Comparison of ENCODE assay signal across 16 cellular contexts in the genomic region with DNA sequence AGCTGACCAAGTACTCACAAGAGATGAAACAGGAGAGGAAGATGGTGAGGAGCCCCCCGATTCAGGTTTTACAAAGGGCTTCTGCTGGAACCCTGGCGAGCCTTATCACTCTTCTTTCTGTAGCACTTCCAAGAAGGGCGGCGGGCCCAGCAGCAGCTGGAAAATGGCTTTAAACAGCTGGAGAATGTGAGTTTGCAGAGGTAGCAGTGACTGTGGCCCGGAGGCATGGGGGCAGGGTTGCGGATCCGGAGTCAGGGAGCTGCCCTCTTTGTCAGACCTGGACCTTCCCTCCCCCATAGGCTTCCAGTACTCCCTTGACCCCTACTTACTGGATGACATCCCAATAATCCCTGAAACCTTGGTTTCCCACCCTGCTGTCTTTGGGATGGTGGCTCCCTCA. TPM values are rescaled to one million over a fixed set of nuclear protein-coding genes. Genes with fewer than 3 reads are reported as not detected.
DNase-seq lines count a peak whose midpoint lies in the region; ATAC-seq and TF ChIP-seq lines count a peak whose summit lies in the region.
"Had no signal": no experiment of that assay in that cellular context is flagged by ENCODE, and none has a peak within 500 bp of the region (broad histone marks: within the 10 kb centered on the region; RNA-seq: fewer than 3 reads in every experiment).

No MANE protein-coding gene starts in this region.

- no peaks in the 10 kb centered on the region for H3K27me3 ChIP-seq in GM23338 (ENCODE audit: insufficient read depth)
- no peaks in the 10 kb centered on the region for H3K27me3 ChIP-seq in hepatocyte
- no peaks in the 10 kb centered on the region for H3K27me3 ChIP-seq in skeletal muscle tissue (ENCODE audit: control insufficient read depth in 3 of 3, insufficient read depth in 3 of 3, low read length in 3 of 3)
- H3K27me3 ChIP-seq in GM23248 (replicated peaks; ENCODE audit: insufficient read depth) = no peaks in the 10 kb centered on the region
- H3K27me3 ChIP-seq in stomach = no peaks in the 10 kb centered on the region
- no peaks in the 10 kb centered on the region for H3K27me3 ChIP-seq in right lobe of liver
- H3K27me3 ChIP-seq: BE2C had no signal

- H3K27ac Mint-ChIP-seq in GM23338 (peak overlapping the region; percentile 81), WTC11 (peak overlapping the region; percentile 93)
- H3K27ac Mint-ChIP-seq: activated naive CD8-positive, alpha-beta T cell; T-helper 17 cell had no signal

- H3F3A ChIP-seq in GM23338 (replicated peaks; ENCODE audit: low read depth) (0 out of 2 replicates have a peak, but pooled peaks cover 4% of the 10 kb centered on the region), GM23248 (ENCODE audit: insufficient read depth) (peaks cover 36% of the 10 kb centered on the region)

- no peak overlapping the region for H2AFZ ChIP-seq in GM23338
- H2AFZ ChIP-seq in hepatocyte = no peak overlapping the region
- H2AFZ ChIP-seq in GM23248 = no peak overlapping the region

- in situ Hi-C loops in GM23248 (cut with MboI) = no loop called here

- H3K27ac ChIP-seq in GM23338 (ENCODE audit: low read depth) = no peak overlapping the region; the same call in 1 of the 2 replicates
- peak overlapping the region; percentile 82 for H3K27ac ChIP-seq in hepatocyte
- peak overlapping the region; percentile 80 for H3K27ac ChIP-seq in skeletal muscle tissue (ENCODE audit: low read depth, low read length)
- H3K27ac ChIP-seq in GM23248 = no peak overlapping the region
- H3K27ac ChIP-seq in stomach = peak overlapping the region in 2 of 5 donors; percentile 88 to 98
- no peak overlapping the region for H3K27ac ChIP-seq in right lobe of liver

- intact Hi-C loops in stomach (cut with DNase I; ENCODE audit: low total_unique reads) = no loop called here
- intact Hi-C loops in right lobe of liver (cut with DNase I) = loop anchor here in 1 of 2 donors (10.0 kb wide), 1 partner anchor 112 kb away; no protein-coding TSS in a partner anchor

- H3K36me3 ChIP-seq in GM23338 (ENCODE audit: insufficient read depth) (peaks cover 40% of the 10 kb centered on the region), hepatocyte (replicated peaks; ENCODE audit: insufficient read depth, low read depth) (no peaks in the 10 kb centered on the region), skeletal muscle tissue (ENCODE audit: control insufficient read depth in 3 of 3, insufficient read depth in 3 of 3, low read length in 3 of 3) (peaks cover 42 to 49% (median 43%) of the 10 kb centered on the region in 3 donors), GM23248 (ENCODE audit: low read depth) (peaks cover 18% of the 10 kb centered on the region), stomach (peaks cover 27 to 49% (median 48%) of the 10 kb centered on the region in 4 donors), right lobe of liver (peaks cover 0 to 22% (median 0%) of the 10 kb centered on the region in 4 donors)
- H3K36me3 ChIP-seq: BE2C had no signal

- H3K27me3 Mint-ChIP-seq in GM23338 (ENCODE audit: insufficient read depth, low read depth, poor library complexity) (peaks cover 14% of the 10 kb centered on the region), WTC11 (ENCODE audit: low read depth) (no peaks in the 10 kb centered on the region)
- H3K27me3 Mint-ChIP-seq: activated naive CD8-positive, alpha-beta T cell; central memory CD8-positive, alpha-beta T cell; T-helper 17 cell had no signal

- CTCF ChIA-PET in WTC11 (lab: Charles Lee) = no interaction called here

- TF ChIP-seq EP300 in stomach (IDR thresholded peaks at IDR 0.05) = no peak

- no peak overlapping the region for H3K4me2 ChIP-seq in GM23338
- H3K4me2 ChIP-seq in hepatocyte = peak overlapping the region; percentile 10
- no peak overlapping the region for H3K4me2 ChIP-seq in GM23248 (ENCODE audit: unreplicated experiment)

- no peaks in the 10 kb centered on the region for H3K9me3 ChIP-seq in hepatocyte (ENCODE audit: low read depth)
- H3K9me3 ChIP-seq in skeletal muscle tissue (ENCODE audit: control insufficient read depth in 3 of 3, low read length in 3 of 3) = no peaks in the 10 kb centered on the region
- H3K9me3 ChIP-seq in GM23248 (ENCODE audit: low read depth) = no peaks in the 10 kb centered on the region
- no peaks in the 10 kb centered on the region for H3K9me3 ChIP-seq in stomach
- H3K9me3 ChIP-seq in right lobe of liver = no peaks in the 10 kb centered on the region
- H3K9me3 ChIP-seq: BE2C had no signal

- peaks cover 19% of the 10 kb centered on the region for H3K4me1 ChIP-seq in GM23338 (ENCODE audit: insufficient read depth)
- H3K4me1 ChIP-seq in hepatocyte (ENCODE audit: insufficient read depth) = peaks cover 43% of the 10 kb centered on the region
- H3K4me1 ChIP-seq in skeletal muscle tissue (ENCODE audit: control insufficient read depth in 3 of 3, insufficient read depth in 3 of 3, low read length in 3 of 3) = peaks cover 52 to 65% (median 63%) of the 10 kb centered on the region in 3 donors
- peaks cover 35% of the 10 kb centered on the region for H3K4me1 ChIP-seq in GM23248 (ENCODE audit: insufficient read depth)
- peaks cover 43 to 75% (median 60%) of the 10 kb centered on the region in 4 donors for H3K4me1 ChIP-seq in stomach
- peaks cover 2 to 31% (median 12%) of the 10 kb centered on the region in 4 donors for H3K4me1 ChIP-seq in right lobe of liver

- H3K9me2 ChIP-seq in GM23338 (ENCODE audit: insufficient read depth) (no peaks in the 10 kb centered on the region), hepatocyte (replicated peaks; ENCODE audit: insufficient read depth) (no peaks in the 10 kb centered on the region), GM23248 (ENCODE audit: insufficient read depth) (no peaks in the 10 kb centered on the region)

- POLR2A ChIA-PET in WTC11 (lab: Charles Lee) = interaction anchor here (1.4 kb wide), 1 partner anchor 9 kb away, joined by 6 read pairs; no protein-coding TSS in a partner anchor

- TF ChIP-seq POLR2A in stomach (IDR thresholded peaks at IDR 0.05) (no peak), right lobe of liver (IDR thresholded peaks at IDR 0.05) (no peak)

- TF ChIP-seq CTCF in GM23338 (conservative IDR thresholded peaks at IDR 0.05; ENCODE audit: low read depth in 2 of 2) (no peak), WTC11 (IDR thresholded peaks at IDR 0.05) (no peak), hepatocyte (IDR thresholded peaks at IDR 0.05; ENCODE audit: poor library complexity) (no peak), stomach (IDR thresholded peaks at IDR 0.05) (no peak), right lobe of liver (IDR thresholded peaks at IDR 0.05) (no peak)

- H3K9ac ChIP-seq in skeletal muscle tissue (ENCODE audit: low read depth in 1 of 3, low read length in 3 of 3) (peak overlapping the region in 2 of 3 donors; percentile 40 to 57), GM23248 (no peak overlapping the region)

- H4K20me1 ChIP-seq in GM23338 (replicated peaks; ENCODE audit: insufficient read depth) (peaks cover 20% of the 10 kb centered on the region), hepatocyte (ENCODE audit: insufficient read depth, poor library complexity, severe bottlenecking) (peaks cover 5% of the 10 kb centered on the region), GM23248 (ENCODE audit: insufficient read depth) (no peaks in the 10 kb centered on the region)

- H3K4me1 Mint-ChIP-seq in GM23338 (peaks cover 33% of the 10 kb centered on the region), WTC11 (peaks cover 42% of the 10 kb centered on the region)

- DNase-seq in GM23338 (ENCODE audit: low spot score) = no peak
- DNase-seq in WTC11 (ENCODE audit: low spot score) = no peak
- no peak for DNase-seq in hepatocyte (ENCODE audit: low spot score)
- DNase-seq in GM23248 = no peak
- no peak for DNase-seq in stomach
- DNase-seq in right lobe of liver = no peak
- DNase-seq in DMS 273 treated with DMSO at 0.1 percent for 48 hours (lab: John Stamatoyannopoulos, UW) = no peak
- DNase-seq: BE2C, kidney glomerular epithelial cell, NCI-H1048, SHP77, T-helper 17 cell had no signal

- ATAC-seq in GM23338 = no peak
- no peak for ATAC-seq in WTC11
- ATAC-seq in right lobe of liver = no peak
- ATAC-seq: T-helper 17 cell had no signal

- peaks cover 22% of the 10 kb centered on the region for H3K79me2 ChIP-seq in GM23338 (replicated peaks; ENCODE audit: insufficient read depth)
- H3K79me2 ChIP-seq in hepatocyte = peaks cover 49% of the 10 kb centered on the region
- peaks cover 35% of the 10 kb centered on the region for H3K79me2 ChIP-seq in GM23248 (ENCODE audit: insufficient read depth)

- 57% methylated on average over 7 of the region's 7 CpGs for WGBS in hepatocyte (ENCODE audit: low lambda C conversion rate, missing lambda C conversion rate)
- WGBS in GM23248 (ENCODE audit: low coverage in 1 of 2, low lambda C conversion rate in 2 of 2, missing lambda C conversion rate in 2 of 2), 2 experiments = 83 to 88% methylated on average over 7 of the region's 7 CpGs
- 70 to 90% (median 78%) methylated on average over 7 of the region's 7 CpGs for WGBS in stomach, 5 donors
- no CpG with 5 or more reads among the region's 7 CpGs for WGBS in right lobe of liver (ENCODE audit: insufficient coverage, low coverage, low lambda C conversion rate, missing lambda C conversion rate)

- H3K4me3 Mint-ChIP-seq in GM23338 (peak overlapping the region; percentile 43; the same call in 1 of the 3 replicates), WTC11 (peak overlapping the region; percentile 25)
- H3K4me3 Mint-ChIP-seq: activated naive CD8-positive, alpha-beta T cell; central memory CD8-positive, alpha-beta T cell; T-helper 17 cell had no signal

- H3K9me3 Mint-ChIP-seq in GM23338 (no peaks in the 10 kb centered on the region), WTC11 (no peaks in the 10 kb centered on the region)
- H3K9me3 Mint-ChIP-seq: central memory CD8-positive, alpha-beta T cell had no signal

- H3K36me3 Mint-ChIP-seq in GM23338 (ENCODE audit: low read depth) (peaks cover 50% of the 10 kb centered on the region), WTC11 (peaks cover 46% of the 10 kb centered on the region)

- H3K4me3 ChIP-seq in GM23338 = no peak overlapping the region
- no peak overlapping the region for H3K4me3 ChIP-seq in hepatocyte
- no peak overlapping the region for H3K4me3 ChIP-seq in skeletal muscle tissue (ENCODE audit: low read length in 3 of 3)
- no peak overlapping the region for H3K4me3 ChIP-seq in GM23248
- no peak overlapping the region for H3K4me3 ChIP-seq in stomach
- H3K4me3 ChIP-seq in right lobe of liver = no peak overlapping the region

RNA-seq across cellular contexts. Expression of gene TRIP10, which starts 3.6 kb away (rescaled TPM):
- 46.2 and 56.8 TPM in 2 replicates for total RNA-seq in GM23338 (2014; rRNA removed; shearing (Covaris generic))
- polyA plus RNA-seq in GM23338 (2016; fragmentation: Nextera tagmentation; extraction: Ambion mirVana) = 65.4 and 68.5 TPM in 2 replicates
- total RNA-seq in WTC11 (2021) = 61.5 to 76.6 TPM (median 62.4 TPM) in 3 replicates
- total RNA-seq in hepatocyte = 48.8 and 50.5 TPM in 2 replicates
- polyA plus RNA-seq in hepatocyte = 79.5 and 85.7 TPM in 2 replicates
- total RNA-seq in skeletal muscle tissue = 32.9 TPM
- 48.0 and 68.2 TPM in 2 replicates for total RNA-seq in GM23248 (2014; rRNA removed; shearing (Covaris generic))
- 48.9 and 50.1 TPM in 2 replicates for polyA plus RNA-seq in GM23248 (2016; fragmentation: Nextera tagmentation; extraction: Ambion mirVana)
- 10 to 100 TPM; 30.1 to 91.5 (median 86.9) TPM for total RNA-seq in stomach
- polyA plus RNA-seq in stomach = 100 to 1,000 TPM in 1 of 3 donors, 10 to 100 TPM in 2; 44.9 to 111 (median 46.8) TPM
- 10 to 100 TPM in 2 of 6 experiments, 1 to 10 TPM in 4; 7.5 to 14.9 (median 9.3) TPM for total RNA-seq in right lobe of liver

RNA-seq across cellular contexts. Expression of gene GPR108, which starts 5.7 kb away (rescaled TPM):
- 42.6 and 57.9 TPM in 2 replicates for total RNA-seq in GM23338 (2014; rRNA removed; shearing (Covaris generic))
- 44.8 and 45.9 TPM in 2 replicates for polyA plus RNA-seq in GM23338 (2016; fragmentation: Nextera tagmentation; extraction: Ambion mirVana)
- 48.7 to 59.5 TPM (median 54.2 TPM) in 3 replicates for total RNA-seq in WTC11 (2021)
- 59.0 and 66.6 TPM in 2 replicates for total RNA-seq in hepatocyte
- polyA plus RNA-seq in hepatocyte = 120 TPM in 2 replicates
- 14.6 TPM for total RNA-seq in skeletal muscle tissue
- total RNA-seq in GM23248 (2014; rRNA removed; shearing (Covaris generic)) = 75.7 and 77.3 TPM in 2 replicates
- 78.8 and 83.5 TPM in 2 replicates for polyA plus RNA-seq in GM23248 (2016; fragmentation: Nextera tagmentation; extraction: Ambion mirVana)
- 10 to 100 TPM; 28.1 to 78.6 (median 54.2) TPM for total RNA-seq in stomach
- 100 to 1,000 TPM in 1 of 3 donors, 10 to 100 TPM in 2; 59.9 to 132 (median 64.4) TPM for polyA plus RNA-seq in stomach
- total RNA-seq in right lobe of liver = 10 to 100 TPM; 22.3 to 53.0 (median 41.3) TPM

RNA-seq across cellular contexts. Expression of gene C3, which starts 22.6 kb away (rescaled TPM):
- total RNA-seq in GM23338 (2014; rRNA removed; shearing (Covaris generic)) = 4.8 and 17.7 TPM in 2 replicates
- polyA plus RNA-seq in GM23338 (2016; fragmentation: Nextera tagmentation; extraction: Ambion mirVana) (5.1 and 7.5 TPM in 2 replicates), hepatocyte (493 and 556 TPM in 2 replicates), GM23248 (2016; fragmentation: Nextera tagmentation; extraction: Ambion mirVana) (3.5 and 4.8 TPM in 2 replicates), stomach (100 to 1,000 TPM in 1 of 3 donors, 10 to 100 TPM in 2; 22.8 to 367 (median 75.0) TPM)
- total RNA-seq in WTC11 (2021) (7.0 to 9.3 TPM (median 8.9 TPM) in 3 replicates), hepatocyte (563 and 814 TPM in 2 replicates), skeletal muscle tissue (71.5 TPM), stomach (1,000 to 10,000 TPM in 1 of 5 donors, 100 to 1,000 TPM in 2, 10 to 100 TPM in 2; 35.3 to 1,672 (median 430) TPM), right lobe of liver (over 10,000 TPM; 10,569 to 17,502 (median 15,749) TPM)
- total RNA-seq in GM23248 (2014; rRNA removed; shearing (Covaris generic)) = 3.1 and 5.6 TPM in 2 replicates

RNA-seq across cellular contexts. Expression of gene SH2D3A, which starts 24.2 kb away (rescaled TPM):
- 25.6 and 38.4 TPM in 2 replicates for total RNA-seq in GM23338 (2014; rRNA removed; shearing (Covaris generic))
- polyA plus RNA-seq in GM23338 (2016; fragmentation: Nextera tagmentation; extraction: Ambion mirVana) = 20.7 and 24.6 TPM in 2 replicates
- 25.1 to 30.3 TPM (median 26.7 TPM) in 3 replicates for total RNA-seq in WTC11 (2021)
- 14.8 and 18.9 TPM in 2 replicates for total RNA-seq in hepatocyte
- polyA plus RNA-seq in hepatocyte = 19.6 and 26.0 TPM in 2 replicates
- total RNA-seq in skeletal muscle tissue = not detected
- total RNA-seq in GM23248 (2014; rRNA removed; shearing (Covaris generic)) = not detected in 2 replicates
- polyA plus RNA-seq in GM23248 (2016; fragmentation: Nextera tagmentation; extraction: Ambion mirVana) = 0.18 TPM in 1 of 2 replicates, not detected in the other
- 10 to 100 TPM in 4 of 5 donors, 1 to 10 TPM in 1; 8.8 to 71.3 (median 43.0) TPM for total RNA-seq in stomach
- 10 to 100 TPM; 19.9 to 23.6 (median 20.2) TPM for polyA plus RNA-seq in stomach
- total RNA-seq in right lobe of liver = 1 to 10 TPM in 4 of 6 experiments, under 1 TPM in 2; 0.72 to 2.3 (median 1.3) TPM
- total RNA-seq: H4 had no signal

RNA-seq across cellular contexts. Expression of gene VAV1, which starts 29.4 kb away (rescaled TPM):
- total RNA-seq in GM23338 (2014; rRNA removed; shearing (Covaris generic)) = 1.7 and 1.8 TPM in 2 replicates
- 0.82 and 1.0 TPM in 2 replicates for polyA plus RNA-seq in GM23338 (2016; fragmentation: Nextera tagmentation; extraction: Ambion mirVana)
- total RNA-seq in WTC11 (2021) = 0.73 to 0.83 TPM (median 0.80 TPM) in 3 replicates
- total RNA-seq in hepatocyte = 0.23 and 0.32 TPM in 2 replicates
- not detected in 2 replicates for polyA plus RNA-seq in hepatocyte
- 4.7 TPM for total RNA-seq in skeletal muscle tissue
- not detected in 2 replicates for total RNA-seq in GM23248 (2014; rRNA removed; shearing (Covaris generic))
- not detected in 2 replicates for polyA plus RNA-seq in GM23248 (2016; fragmentation: Nextera tagmentation; extraction: Ambion mirVana)
- total RNA-seq in stomach = 100 to 1,000 TPM in 1 of 5 donors, 1 to 10 TPM in 4; 2.2 to 130 (median 4.4) TPM
- polyA plus RNA-seq in stomach = 1 to 10 TPM; 1.7 to 3.7 (median 3.6) TPM
- 1 to 10 TPM; 1.1 to 7.9 (median 3.1) TPM for total RNA-seq in right lobe of liver

Comparison
In these comparisons a context has a peak if more than half of its experiments do, and no peak if none do; other contexts are left out.
1. H3K27ac ChIP-seq: peak in hepatocyte (single experiment) and skeletal muscle tissue (single experiment); none in GM23338 (single experiment), GM23248 (single experiment) and right lobe of liver (0 of 3).
2. RNA of gene C3, which starts 22.6 kb away (total RNA-seq): 10,569 to 17,502 TPM in right lobe of liver; 563 to 814 TPM in hepatocyte, 35.3 to 1,672 TPM in stomach, 71.5 TPM in skeletal muscle tissue (single experiment), 4.8 to 17.7 TPM in GM23338, 7.0 to 9.3 TPM in WTC11 and 3.1 to 5.6 TPM in GM23248; every median in the first group is over 4 times any median in the second.